In genomic region chr1:31394628-31395193, GRCh38 we compare ENCODE assay signal across 8 cellular contexts.
DNase-seq lines count a peak whose midpoint lies in the region; ATAC-seq and TF ChIP-seq lines count a peak whose summit lies in the region.

No MANE protein-coding gene starts in this region.

- DNase-seq in GM12864 (ENCODE audit: low read depth) = peak; percentile 19
- peak; percentile 80 for DNase-seq in NCI-H2227 treated with DMSO at 0.1 percent for 48 hours (lab: John Stamatoyannopoulos, UW)
- peak; percentile 56 for DNase-seq in activated CD4-positive, CD25-positive, alpha-beta regulatory T cell treated with anti-CD3 and anti-CD28 coated beads, Interleukin-2, amount 50 U/mL, for 16 hours (ENCODE audit: low read depth, low spot score)
- DNase-seq in central memory CD8-positive, alpha-beta T cell (ENCODE audit: low spot score in 2 of 2) = peak; percentile 60 to 71
- peak; percentile 90 for DNase-seq in kidney tubule cell (ENCODE audit: low spot score)
- DNase-seq in stimulated activated CD4-positive, alpha-beta T cell treated with anti-CD3 and anti-CD28 coated beads, Interleukin-1b, Interleukin-23, amount 100 ng/mL, for 24 hours (ENCODE audit: low read depth in 4 of 4, low spot score in 1 of 4) = peak; percentile 64 to 78 (median 72)

- peak overlapping the region; percentile 76 for H3K27ac Mint-ChIP-seq in central memory CD8-positive, alpha-beta T cell (ENCODE audit: low read depth)

- H3K27me3 Mint-ChIP-seq in central memory CD8-positive, alpha-beta T cell = no peaks in the 10 kb centered on the region

- TF ChIP-seq CTCF in GM12864 (IDR thresholded peaks at IDR 0.05; ENCODE audit: low read depth, low read length, missing control alignments) = peak; percentile 87

- peaks cover 10% of the 10 kb centered on the region for H3K4me1 Mint-ChIP-seq in central memory CD8-positive, alpha-beta T cell

- H3K9me3 Mint-ChIP-seq in central memory CD8-positive, alpha-beta T cell = no peaks in the 10 kb centered on the region

- H3K4me3 Mint-ChIP-seq in central memory CD8-positive, alpha-beta T cell = peak overlapping the region; percentile 76

- H3K36me3 Mint-ChIP-seq in central memory CD8-positive, alpha-beta T cell (ENCODE audit: insufficient read depth) = peaks cover 2% of the 10 kb centered on the region

- peak overlapping the region; percentile 44 for H3K4me3 ChIP-seq in GM12864 (ENCODE audit: low read depth, low read length)

- ATAC-seq in HG03039 (IDR thresholded peaks at IDR 0.05; ENCODE audit: unreplicated experiment) (peak; percentile 51), HG03457 (IDR thresholded peaks at IDR 0.05; ENCODE audit: unreplicated experiment) (no peak)
- ATAC-seq in central memory CD8-positive, alpha-beta T cell (replicated peaks; ENCODE audit: extremely low read depth, poor library complexity, severe bottlenecking) = peak; percentile 87

Comparison
In these comparisons a context has a peak if more than half of its experiments do, and no peak if none do; other contexts are left out.
1. DNase-seq: peak in every context shown above with its lines; median percentile 90 in kidney tubule cell; 80 in NCI-H2227 treated with DMSO at 0.1 percent for 48 hours; 72 in stimulated activated CD4-positive, alpha-beta T cell treated with anti-CD3 and anti-CD28 coated beads, Interleukin-1b, Interleukin-23, amount 100 ng/mL, for 24 hours; 66 in central memory CD8-positive, alpha-beta T cell; 56 in activated CD4-positive, CD25-positive, alpha-beta regulatory T cell treated with anti-CD3 and anti-CD28 coated beads, Interleukin-2, amount 50 U/mL, for 16 hours; 19 in GM12864.